In genomic region chr20:59047938-59048680, GRCh38 we compare ENCODE assay signal across 12 cellular contexts. TPM values are rescaled to one million over a fixed set of nuclear protein-coding genes. Genes with fewer than 3 reads are reported as not detected.
A peak's percentile ranks its signal among the peaks of the same experiment; 100 is the strongest.
DNase-seq lines count a peak whose midpoint lies in the region; ATAC-seq and TF ChIP-seq lines count a peak whose summit lies in the region.
"Had no signal": no experiment of that assay in that cellular context is flagged by ENCODE, and none has a peak within 500 bp of the region (broad histone marks: within the 10 kb centered on the region; RNA-seq: fewer than 3 reads in every experiment).

No MANE protein-coding gene starts in this region.

- no peak overlapping the region for H3K27ac Mint-ChIP-seq in activated naive CD4-positive, alpha-beta T cell treated with anti-CD3 and anti-CD28 coated beads for 36 hours
- no peak overlapping the region for H3K27ac Mint-ChIP-seq in T-cell

- peaks cover 3% of the 10 kb centered on the region for H3K27me3 ChIP-seq in PC-3 (ENCODE audit: low read length)
- peaks cover 0 to 7% (median 0%) of the 10 kb centered on the region in 7 donors for H3K27me3 ChIP-seq in spleen (replicated peaks in 1 of 7)

- TF ChIP-seq POLR2A in spleen (IDR thresholded peaks at IDR 0.05): no peak

- ATAC-seq in PC-3: peak; percentile 87
- ATAC-seq in T-cell (replicated peaks in 1 of 4): no peak

- peaks cover 39% of the 10 kb centered on the region for H3K4me1 ChIP-seq in PC-3 (ENCODE audit: insufficient read depth, low read length)
- H3K4me1 ChIP-seq in spleen: peaks cover 0 to 18% (median 14%) of the 10 kb centered on the region in 6 donors

- H3K9me3 ChIP-seq in PC-3 (ENCODE audit: low read length) (no peaks in the 10 kb centered on the region), spleen (no peaks in the 10 kb centered on the region)
- H3K9me3 ChIP-seq: heart right ventricle had no signal

- CTCF ChIA-PET in activated naive CD4-positive, alpha-beta T cell treated with anti-CD3 and anti-CD28 coated beads for 36 hours (lab: Charles Lee): no interaction called here
- CTCF ChIA-PET in PC-3 (lab: Charles Lee) (interaction anchor here (0.6 kb wide), 1 partner anchor 19 kb away, joined by 3 read pairs; no protein-coding TSS in a partner anchor), T-cell (lab: Charles Lee) (no interaction called here)

- TF ChIP-seq CTCF in PC-3 (conservative IDR thresholded peaks at IDR 0.05; ENCODE audit: low read depth, low read length) (no peak), spleen (IDR thresholded peaks at IDR 0.05 in 8 of 11, conservative IDR thresholded peaks at IDR 0.05 in 3 of 11) (no peak)

- no peak overlapping the region for H3K4me3 Mint-ChIP-seq in activated naive CD4-positive, alpha-beta T cell treated with anti-CD3 and anti-CD28 coated beads for 36 hours
- H3K4me3 Mint-ChIP-seq in T-cell: no peak overlapping the region

- H3F3A ChIP-seq in PC-3 (ENCODE audit: low read length, unreplicated experiment): peaks cover 4% of the 10 kb centered on the region

- H3K9me2 ChIP-seq in PC-3 (replicated peaks; ENCODE audit: low read length): no peaks in the 10 kb centered on the region

- no peaks in the 10 kb centered on the region for H3K36me3 ChIP-seq in PC-3 (ENCODE audit: low read depth, low read length)
- no peaks in the 10 kb centered on the region for H3K36me3 ChIP-seq in spleen
- H3K36me3 ChIP-seq: heart right ventricle had no signal

- BruUV-seq in PC-3 (replicated peaks; lab: Mats Ljungman, UMichigan): TSS peak; percentile 55

- H3K4me3 ChIP-seq in PC-3 (ENCODE audit: low read length) (peak overlapping the region; percentile 34), spleen (no peak overlapping the region)
- H3K4me3 ChIP-seq: heart right ventricle had no signal

- no peaks in the 10 kb centered on the region for H4K20me1 ChIP-seq in PC-3 (ENCODE audit: low read length)

- peaks cover 19% of the 10 kb centered on the region for H3K4me1 Mint-ChIP-seq in activated naive CD4-positive, alpha-beta T cell treated with anti-CD3 and anti-CD28 coated beads for 36 hours (ENCODE audit: low read depth)
- peaks cover 19 to 27% (median 21%) of the 10 kb centered on the region in 3 donors for H3K4me1 Mint-ChIP-seq in T-cell

- H3K79me2 ChIP-seq in PC-3 (ENCODE audit: low read length): no peaks in the 10 kb centered on the region

- H3K27ac ChIP-seq in PC-3 (ENCODE audit: low read length) (peak overlapping the region; percentile 63), epithelial cell of prostate (peak overlapping the region; percentile 60), spleen (peak overlapping the region in 5 of 8 donors; percentile 22 to 48 (median 28))
- H3K27ac ChIP-seq: C4-2B, heart right ventricle had no signal

- WGBS in spleen, 5 donors: 77 to 85% (median 81%) methylated on average over 5 of the region's 5 CpGs

- peak overlapping the region; percentile 24 for H2AFZ ChIP-seq in PC-3 (ENCODE audit: low read length)

- peak overlapping the region; percentile 37; the same call in 1 of the 2 replicates for H3K9ac ChIP-seq in PC-3 (ENCODE audit: low read length)

- peak overlapping the region; percentile 71 for H3K4me2 ChIP-seq in PC-3 (ENCODE audit: low read length)

- peaks cover 3% of the 10 kb centered on the region for H3K27me3 Mint-ChIP-seq in activated naive CD4-positive, alpha-beta T cell treated with anti-CD3 and anti-CD28 coated beads for 36 hours (ENCODE audit: low read depth)
- peaks cover 9 to 16% of the 10 kb centered on the region in 2 donors for H3K27me3 Mint-ChIP-seq in T-cell

- POLR2A ChIA-PET in PC-3 (lab: Charles Lee; ENCODE audit: unreplicated experiment): no interaction called here
- POLR2A ChIA-PET in T-cell (lab: Charles Lee): no interaction called here

- peak; percentile 25 for DNase-seq in activated naive CD4-positive, alpha-beta T cell treated with Interleukin-2 at 50 U/mL for 16 hours
- DNase-seq in activated naive CD4-positive, alpha-beta T cell treated with anti-CD3 and anti-CD28 coated beads for 36 hours: no peak
- peak; percentile 96 for DNase-seq in PC-3
- peak; percentile 46 for DNase-seq in epithelial cell of prostate (ENCODE audit: low read depth, low spot score)
- DNase-seq in spleen: no peak
- no peak for DNase-seq in T-cell
- no peak for DNase-seq in UCSD-AML1 (lab: John Stamatoyannopoulos, UW; ENCODE audit: unreplicated experiment)
- no peak for DNase-seq in NCI-H1694 (lab: John Stamatoyannopoulos, UW)
- DNase-seq: heart right ventricle, NCI-H524, right cardiac atrium had no signal

- intact Hi-C loops in activated naive CD4-positive, alpha-beta T cell treated with anti-CD3 and anti-CD28 coated beads for 36 hours (cut with micrococcal nuclease): no loop called here
- intact Hi-C loops in PC-3 (cut with micrococcal nuclease) (no loop called here), spleen (cut with DNase I; ENCODE audit: low total_unique reads) (loop anchor here (10.0 kb wide), 1 partner anchor 163 kb away; no protein-coding TSS in a partner anchor)

- no peaks in the 10 kb centered on the region for H3K36me3 Mint-ChIP-seq in activated naive CD4-positive, alpha-beta T cell treated with anti-CD3 and anti-CD28 coated beads for 36 hours (ENCODE audit: low read depth)
- H3K36me3 Mint-ChIP-seq in T-cell: no peaks in the 10 kb centered on the region

- no peaks in the 10 kb centered on the region for H3K9me3 Mint-ChIP-seq in activated naive CD4-positive, alpha-beta T cell treated with anti-CD3 and anti-CD28 coated beads for 36 hours
- no peaks in the 10 kb centered on the region for H3K9me3 Mint-ChIP-seq in T-cell

RNA-seq across cellular contexts. Expression of gene PRELID3B, which starts 5.5 kb away (rescaled TPM):
- total RNA-seq in activated naive CD4-positive, alpha-beta T cell treated with anti-CD3 and anti-CD28 coated beads for 36 hours: 100 to 1,000 TPM; 170 to 180 TPM
- total RNA-seq in PC-3 (2014; rRNA removed) (118 and 181 TPM in 2 replicates), spleen (10 to 100 TPM; 39.3 to 46.8 (median 41.3) TPM), T-cell (10 to 100 TPM; 41.4 to 49.0 (median 43.6) TPM)
- polyA plus RNA-seq in spleen: 10 to 100 TPM; 20.6 to 26.8 (median 25.3) TPM

RNA-seq across cellular contexts. Expression of gene ATP5F1E, which starts 16.0 kb away (rescaled TPM):
- 10 to 100 TPM; 74.5 to 86.3 TPM for total RNA-seq in activated naive CD4-positive, alpha-beta T cell treated with anti-CD3 and anti-CD28 coated beads for 36 hours
- total RNA-seq in PC-3 (2014; rRNA removed) (47.1 and 58.5 TPM in 2 replicates), spleen (10 to 100 TPM; 24.2 to 67.9 (median 63.4) TPM), T-cell (100 to 1,000 TPM in 1 of 5 donors, 10 to 100 TPM in 4; 50.6 to 105 (median 62.4) TPM)
- polyA plus RNA-seq in spleen: 10 to 100 TPM; 59.8 to 71.1 (median 69.1) TPM

RNA-seq across cellular contexts. Expression of gene TUBB1, which starts 28.9 kb away (rescaled TPM):
- total RNA-seq in activated naive CD4-positive, alpha-beta T cell treated with anti-CD3 and anti-CD28 coated beads for 36 hours: not detected
- total RNA-seq in PC-3 (2014; rRNA removed): not detected in 2 replicates
- total RNA-seq in spleen: 10 to 100 TPM; 15.1 to 34.3 (median 26.6) TPM
- polyA plus RNA-seq in spleen: 1 to 10 TPM in 1 of 3 donors, under 1 TPM in 2; 0.63 to 1.6 (median 0.93) TPM
- 1 to 10 TPM in 1 of 5 donors, under 1 TPM in 1, not detected in 3; 0.56 to 5.0 TPM for total RNA-seq in T-cell

RNA-seq across cellular contexts. Expression of gene CTSZ, which starts 41.1 kb away (rescaled TPM):
- 10 to 100 TPM; 17.3 to 17.9 TPM for total RNA-seq in activated naive CD4-positive, alpha-beta T cell treated with anti-CD3 and anti-CD28 coated beads for 36 hours
- 191 and 225 TPM in 2 replicates for total RNA-seq in PC-3 (2014; rRNA removed)
- total RNA-seq in spleen: 100 to 1,000 TPM; 198 to 286 (median 238) TPM
- 100 to 1,000 TPM; 202 to 276 (median 223) TPM for polyA plus RNA-seq in spleen
- total RNA-seq in T-cell: 10 to 100 TPM; 16.8 to 37.1 (median 26.1) TPM

Comparison
In these comparisons a context has a peak if more than half of its experiments do, and no peak if none do; other contexts are left out.
1. DNase-seq: peak in activated naive CD4-positive, alpha-beta T cell treated with Interleukin-2 at 50 U/mL for 16 hours (single experiment), PC-3 (single experiment) and epithelial cell of prostate (single experiment); none in activated naive CD4-positive, alpha-beta T cell treated with anti-CD3 and anti-CD28 coated beads for 36 hours (single experiment), spleen (single experiment), T-cell (0 of 34), UCSD-AML1 (single experiment) and NCI-H1694 (single experiment).
2. Peak in every context shown above with its lines, with median percentiles within 50 percentile points of each other: H3K27ac ChIP-seq.